8 cellular contexts compared by ENCODE assay signal in genomic region chr5:80408475-80408875, GRCh38. TPM values are rescaled to one million over a fixed set of nuclear protein-coding genes. Genes with fewer than 3 reads are reported as not detected.
A peak's percentile ranks its signal among the peaks of the same experiment; 100 is the strongest.
DNase-seq lines count a peak whose midpoint lies in the region; ATAC-seq, FAIRE-seq and TF ChIP-seq lines count a peak whose summit lies in the region.

No MANE protein-coding gene starts in this region.

- ATAC-seq in A549 (peak; percentile 86 to 89), HG02870 (IDR thresholded peaks at IDR 0.05; ENCODE audit: unreplicated experiment) (peak; percentile 44)

- DNase-seq in A549 (ENCODE audit: low read depth in 1 of 2, low spot score in 1 of 2) (peak; percentile 67 to 70), GM12865 (ENCODE audit: low read depth) (peak; percentile 61), NCI-H2227 treated with DMSO at 0.1 percent for 48 hours (lab: John Stamatoyannopoulos, UW) (peak; percentile 36), fibroblast of pulmonary artery (ENCODE audit: low read depth) (peak; percentile 34), neural progenitor cell (ENCODE audit: low spot score) (no peak), type B pancreatic cell (ENCODE audit: extremely low spot score, unreplicated experiment) (no peak)
- peak; percentile 38 for DNase-seq in activated CD8-positive, alpha-beta memory T cell treated with anti-CD3 and anti-CD28 coated beads, Interleukin-2, amount 50 U/mL, for 4 hours

- H3K9ac ChIP-seq in neural progenitor cell, result peak overlapping the region; percentile 81

- no peak for TF ChIP-seq POLR2A in A549 (IDR thresholded peaks at IDR 0.05; ENCODE audit: low read length)

- peak overlapping the region; percentile 19 for H2AFZ ChIP-seq in neural progenitor cell (replicated peaks)

- H3K27me3 Mint-ChIP-seq in neural progenitor cell (ENCODE audit: insufficient read depth, low read depth) (peaks cover 2% of the 10 kb centered on the region), type B pancreatic cell (no peaks in the 10 kb centered on the region)

- WGBS in A549 (ENCODE audit: missing lambda C conversion rate), result under 1% methylated on average over 19 of the region's 19 CpGs

- H3F3A ChIP-seq in neural progenitor cell (ENCODE audit: low read depth), result peaks cover 13% of the 10 kb centered on the region

- CTCF ChIA-PET in A549 (lab: Yijun Ruan, JAX), result interaction anchor here (0.6 to 1.3 kb wide), 3 partner anchors 21 to 63 kb away, joined by 3 to 4 read pairs (median 3); no protein-coding TSS in a partner anchor

- H3K36me3 ChIP-seq in neural progenitor cell, result peaks cover 10% of the 10 kb centered on the region

- POLR2A ChIA-PET in A549 (lab: Yijun Ruan, JAX), result interaction anchor here (0.6 to 1.6 kb wide), 2 partner anchors 10 to 247 kb away, joined by 3 to 4 read pairs; no protein-coding TSS in a partner anchor

- no peak for TF ChIP-seq RAD21 in A549 (conservative IDR thresholded peaks at IDR 0.05 in 1 of 2, IDR thresholded peaks at IDR 0.05 in 1 of 2)

- no peaks in the 10 kb centered on the region for H3K9me3 Mint-ChIP-seq in neural progenitor cell
- H3K9me3 Mint-ChIP-seq in type B pancreatic cell, result no peaks in the 10 kb centered on the region

- H3K36me3 Mint-ChIP-seq in neural progenitor cell, result peaks cover 14% of the 10 kb centered on the region
- H3K36me3 Mint-ChIP-seq in type B pancreatic cell, result peaks cover 12% of the 10 kb centered on the region

- TF ChIP-seq CTCF in A549 (IDR thresholded peaks at IDR 0.05), result no peak
- peak; percentile 10 for TF ChIP-seq CTCF in GM12865 (IDR thresholded peaks at IDR 0.05; ENCODE audit: insufficient read depth, low read depth, low read length, missing control alignments)
- TF ChIP-seq CTCF in fibroblast of pulmonary artery (IDR thresholded peaks at IDR 0.05; ENCODE audit: low read length, missing control alignments), result peak; percentile 12
- no peak for TF ChIP-seq CTCF in neural progenitor cell (IDR thresholded peaks at IDR 0.05)
- TF ChIP-seq CTCF in type B pancreatic cell (conservative IDR thresholded peaks at IDR 0.05), result no peak

- peak overlapping the region; percentile 91 for H3K4me2 ChIP-seq in A549
- H3K4me2 ChIP-seq in neural progenitor cell, result peak overlapping the region; percentile 94

- H3K4me3 Mint-ChIP-seq in neural progenitor cell (peak overlapping the region; percentile 96), type B pancreatic cell (peak overlapping the region; percentile 94)

- no peak for FAIRE-seq in A549 (lab: Jason Lieb, UNC)

- peaks cover 17% of the 10 kb centered on the region for H3K4me1 ChIP-seq in A549
- peaks cover 11% of the 10 kb centered on the region for H3K4me1 ChIP-seq in neural progenitor cell

- H3K4me1 Mint-ChIP-seq in neural progenitor cell (peaks cover 10% of the 10 kb centered on the region), type B pancreatic cell (ENCODE audit: unreplicated experiment) (peaks cover 19% of the 10 kb centered on the region)

- peak overlapping the region; percentile 78 for H3K4me3 ChIP-seq in A549
- peak overlapping the region; percentile 86 for H3K4me3 ChIP-seq in GM12865 (ENCODE audit: low read depth, low read length)
- H3K4me3 ChIP-seq in fibroblast of pulmonary artery (replicated peaks; ENCODE audit: low read depth, low read length), result peak overlapping the region; percentile 88
- peak overlapping the region; percentile 92 for H3K4me3 ChIP-seq in neural progenitor cell

- H3K27ac ChIP-seq in A549, result peak overlapping the region; percentile 92 to 97
- peak overlapping the region; percentile 95 for H3K27ac ChIP-seq in neural progenitor cell

- H3K9me3 ChIP-seq in A549, result no peaks in the 10 kb centered on the region
- H3K9me3 ChIP-seq in neural progenitor cell (ENCODE audit: low read depth), result no peaks in the 10 kb centered on the region

- no peak for TF ChIP-seq EP300 in A549 (IDR thresholded peaks at IDR 0.05)

- H4K20me1 ChIP-seq in neural progenitor cell (ENCODE audit: low read depth), result no peaks in the 10 kb centered on the region

- H3K79me2 ChIP-seq in neural progenitor cell (ENCODE audit: low read depth), result peaks cover 52% of the 10 kb centered on the region

- peak overlapping the region; percentile 97 for H3K27ac Mint-ChIP-seq in neural progenitor cell
- H3K27ac Mint-ChIP-seq in type B pancreatic cell, result peak overlapping the region; percentile 98

- H3K27me3 ChIP-seq in neural progenitor cell, result no peaks in the 10 kb centered on the region

TF ChIP-seq in A549, 52 proteins besides CTCF, POLR2A, EP300 and RAD21:
- no peak for TF ChIP-seq EHF (CRISPR knock-in tag; IDR thresholded peaks at IDR 0.05)
- no peak for TF ChIP-seq SREBF2 (IDR thresholded peaks at IDR 0.05)
- no peak for TF ChIP-seq BCL3 (IDR thresholded peaks at IDR 0.05)

RNA-seq across cellular contexts. Expression of gene ZFYVE16, which starts 0.6 kb away (rescaled TPM):
- polyA plus RNA-seq in A549 (2011; rRNA removed), result 25.8 and 26.2 TPM in 2 replicates
- 2.9 and 3.4 TPM in 2 replicates for polyA plus RNA-seq in A549 (2012; cell fraction: cytosol; rRNA removed)
- polyA plus RNA-seq in A549 (2012; cell fraction: nucleus; rRNA removed), result 4.1 and 7.7 TPM in 2 replicates
- 16.4 to 19.2 TPM (median 18.8 TPM) in 3 replicates for polyA plus RNA-seq in A549 (2017; fragmentation: RNase III; extraction: RNeasy Plus Mini Kit Qiagen cat#74134 plus additional on column Dnase treatment)
- 12.7 and 12.8 TPM in 2 replicates for polyA minus RNA-seq in A549 (2011; rRNA and poly(A)+ RNA removed)
- 58.1 and 113 TPM in 2 replicates for total RNA-seq in neural progenitor cell (ENCODE audit: low replicate concordance)
- total RNA-seq in type B pancreatic cell (ENCODE audit: low replicate concordance), result 42.2 and 55.0 TPM in 2 replicates

Comparison
In these comparisons a context has a peak if more than half of its experiments do, and no peak if none do; other contexts are left out.
1. DNase-seq: peak in A549 (2 of 2), GM12865 (single experiment), NCI-H2227 treated with DMSO at 0.1 percent for 48 hours (single experiment), activated CD8-positive, alpha-beta memory T cell treated with anti-CD3 and anti-CD28 coated beads, Interleukin-2, amount 50 U/mL, for 4 hours (single experiment) and fibroblast of pulmonary artery (single experiment); none in neural progenitor cell (single experiment) and type B pancreatic cell (single experiment).
2. CTCF ChIP-seq: peak in GM12865 (single experiment) and fibroblast of pulmonary artery (single experiment); none in A549 (single experiment), neural progenitor cell (single experiment) and type B pancreatic cell (single experiment).
3. Peak in every context shown above with its lines, with median percentiles within 50 percentile points of each other: H3K4me3 ChIP-seq.